1 cellular context compared by ENCODE assay signal in the genomic region with DNA sequence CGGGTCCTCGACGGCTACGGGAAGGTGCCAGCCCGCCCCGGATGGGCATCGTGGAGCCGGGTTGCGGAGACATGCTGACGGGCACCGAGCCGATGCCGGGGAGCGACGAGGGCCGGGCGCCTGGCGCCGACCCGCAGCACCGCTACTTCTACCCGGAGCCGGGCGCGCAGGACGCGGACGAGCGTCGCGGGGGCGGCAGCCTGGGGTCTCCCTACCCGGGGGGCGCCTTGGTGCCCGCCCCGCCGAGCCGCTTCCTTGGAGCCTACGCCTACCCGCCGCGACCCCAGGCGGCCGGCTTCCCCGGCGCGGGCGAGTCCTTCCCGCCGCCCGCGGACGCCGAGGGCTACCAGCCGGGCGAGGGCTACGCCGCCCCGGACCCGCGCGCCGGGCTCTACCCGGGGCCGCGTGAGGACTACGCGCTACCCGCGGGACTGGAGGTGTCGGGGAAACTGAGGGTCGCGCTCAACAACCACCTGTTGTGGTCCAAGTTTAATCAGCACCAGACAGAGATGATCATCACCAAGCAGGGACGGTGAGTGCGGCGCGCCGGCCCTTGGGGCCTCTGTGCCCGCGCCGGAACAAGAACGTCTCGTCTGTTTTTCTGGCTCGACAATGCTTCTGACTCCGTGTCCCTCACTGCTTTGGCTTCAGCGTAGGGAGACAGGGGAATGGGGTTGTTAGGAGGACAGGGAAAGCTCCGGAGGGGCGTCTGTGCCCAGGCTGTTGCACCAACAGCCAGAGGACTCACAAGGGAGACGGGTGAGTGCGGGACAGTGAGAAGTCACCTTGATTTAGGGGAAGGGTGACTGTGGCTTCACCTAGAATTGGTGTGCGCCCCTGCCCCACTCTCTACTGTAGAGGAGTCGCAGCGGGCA.
TF ChIP-seq lines count a peak whose summit lies in the region.

No MANE protein-coding gene starts in this region.

TF ChIP-seq in endothelial cell of umbilical vein, 7 proteins besides CTCF, POLR2A, EP300 and RAD21:
- no peak for TF ChIP-seq JUN (IDR thresholded peaks at IDR 0.05; ENCODE audit: borderline replicate concordance, insufficient read depth, insufficient read length, low read depth)
- TF ChIP-seq MYC (IDR thresholded peaks at IDR 0.05; ENCODE audit: low read depth, low read length), result no peak
- no peak for TF ChIP-seq GATA2 (IDR thresholded peaks at IDR 0.05; ENCODE audit: insufficient read depth, insufficient read length, low read depth, low read length)
- peak; percentile 93 for TF ChIP-seq EZH2 (IDR thresholded peaks at IDR 0.05; ENCODE audit: borderline replicate concordance, low read depth, low read length, severe bottlenecking)
